In genomic region chr1:7960867-7961198, GRCh38 we compare ENCODE assay signal across 8 cellular contexts. TPM values are rescaled to one million over a fixed set of nuclear protein-coding genes. Genes with fewer than 3 reads are reported as not detected.
DNase-seq lines count a peak whose midpoint lies in the region; ATAC-seq, FAIRE-seq and TF ChIP-seq lines count a peak whose summit lies in the region.

No MANE protein-coding gene starts in this region.

- peaks cover 54% of the 10 kb centered on the region for H3K4me1 Mint-ChIP-seq in activated naive CD4-positive, alpha-beta T cell treated with anti-CD3 and anti-CD28 coated beads for 36 hours (ENCODE audit: low read depth)

- peak overlapping the region; percentile 93 for H3K9ac ChIP-seq in GM12878 (ENCODE audit: control insufficient read depth, insufficient read depth, low read length)

- H3K4me3 ChIP-seq in GM12878 = peak overlapping the region; percentile 92
- H3K4me3 ChIP-seq in lung = peak overlapping the region; percentile 69
- H3K4me3 ChIP-seq in transverse colon = peak overlapping the region; percentile 23 to 86 (median 79)

- H3K27me3 ChIP-seq in GM12878 (replicated peaks in 1 of 2; ENCODE audit: control insufficient read depth in 2 of 2, insufficient read depth in 2 of 2, low read length in 1 of 2) (no peaks in the 10 kb centered on the region), lung (ENCODE audit: control insufficient read depth, insufficient read depth) (no peaks in the 10 kb centered on the region), transverse colon (no peaks in the 10 kb centered on the region)

- CTCF ChIA-PET in activated naive CD4-positive, alpha-beta T cell treated with anti-CD3 and anti-CD28 coated beads for 36 hours (lab: Charles Lee) = no interaction called here
- CTCF ChIA-PET in GM12878 (lab: Yijun Ruan, JAX) = interaction anchor here (0.7 to 1.1 kb wide), 3 partner anchors 17 to 36 kb away, joined by 3 to 4 read pairs (median 4); partner anchors contain the start of gene TNFRSF9

- H3K4me3 Mint-ChIP-seq in activated naive CD4-positive, alpha-beta T cell treated with anti-CD3 and anti-CD28 coated beads for 36 hours = peak overlapping the region; percentile 99

- H3K36me3 Mint-ChIP-seq in activated naive CD4-positive, alpha-beta T cell treated with anti-CD3 and anti-CD28 coated beads for 36 hours (ENCODE audit: low read depth) = peaks cover 32% of the 10 kb centered on the region

- H2AFZ ChIP-seq in GM12878 (ENCODE audit: control insufficient read depth, low read depth, low read length) = peak overlapping the region; percentile 89

- BruUV-seq in GM12878 (replicated peaks; lab: Mats Ljungman, UMichigan) = TSS peak; percentile 98

- intact Hi-C loops in activated naive CD4-positive, alpha-beta T cell treated with anti-CD3 and anti-CD28 coated beads for 36 hours (cut with micrococcal nuclease) = loop anchor here (2.0 to 5.0 kb wide), 2 partner anchors 40 to 179 kb away; partner anchors contain the start of gene PER3
- intact Hi-C loops in GM12878 (cut with micrococcal nuclease; ENCODE audit: unreplicated experiment) = no loop called here
- intact Hi-C loops in transverse colon (cut with DNase I; ENCODE audit: low total_unique reads) = no loop called here

- H3K4me1 ChIP-seq in GM12878 (ENCODE audit: control insufficient read depth, insufficient read depth, low read length) = peaks cover 6% of the 10 kb centered on the region; the same call in 1 of the 2 replicates
- H3K4me1 ChIP-seq in lung (ENCODE audit: control insufficient read depth in 2 of 2, insufficient read depth in 2 of 2, low read length in 2 of 2) = peaks cover 1 to 5% of the 10 kb centered on the region in 2 donors
- peaks cover 6 to 27% (median 17%) of the 10 kb centered on the region in 4 donors for H3K4me1 ChIP-seq in transverse colon

- H3K27me3 Mint-ChIP-seq in activated naive CD4-positive, alpha-beta T cell treated with anti-CD3 and anti-CD28 coated beads for 36 hours (ENCODE audit: low read depth) = no peaks in the 10 kb centered on the region

- H3K36me3 ChIP-seq in GM12878 (ENCODE audit: control insufficient read depth in 2 of 2, insufficient read depth in 2 of 2, low read length in 1 of 2) (peaks cover 0 to 18% of the 10 kb centered on the region in 2 experiments; a peak in 3 of 4 replicates), lung (ENCODE audit: control insufficient read depth in 2 of 2, insufficient read depth in 2 of 2, low read length in 2 of 2) (peaks cover 13 to 17% of the 10 kb centered on the region in 2 donors), transverse colon (peaks cover 0 to 17% (median 7%) of the 10 kb centered on the region in 4 donors)

- no peak for TF ChIP-seq CTCF in GM12878 (IDR thresholded peaks at IDR 0.05 in 2 of 3, conservative IDR thresholded peaks at IDR 0.05 in 1 of 3; ENCODE audit: control insufficient read depth in 2 of 3, extremely low read depth in 1 of 3, insufficient read depth in 1 of 3, low read depth in 3 of 3, low read length in 3 of 3)
- no peak for TF ChIP-seq CTCF in lung (IDR thresholded peaks at IDR 0.05; ENCODE audit: control extremely low read depth, extremely low read depth)
- no peak for TF ChIP-seq CTCF in transverse colon (IDR thresholded peaks at IDR 0.05)

- TF ChIP-seq POLR2A in GM12878 (IDR thresholded peaks at IDR 0.05; ENCODE audit: low read depth, low read length) = no peak
- TF ChIP-seq POLR2A in transverse colon (IDR thresholded peaks at IDR 0.05) = no peak

- H3K27ac ChIP-seq in GM12878 (ENCODE audit: control insufficient read depth, insufficient read depth) = peak overlapping the region; percentile 91
- peak overlapping the region; percentile 84 to 95 for H3K27ac ChIP-seq in lung (ENCODE audit: low read depth in 1 of 2, low read length in 1 of 2)
- H3K27ac ChIP-seq in transverse colon = peak overlapping the region; percentile 89 to 95 (median 94)

- SMC1A ChIA-PET in GM12878 (lab: Charles Lee; ENCODE audit: uncharacterized antibody, unreplicated experiment) = interaction anchor here (2.5 kb wide), 1 partner anchor 16 kb away, joined by 5 read pairs; no protein-coding TSS in a partner anchor

- in situ Hi-C loops in GM12878 (cut with MboI) (no loop called here), transverse colon (cut with MboI; ENCODE audit: low pct_ligation_motif_present in 1 of 4, low pct_unique_long_range_greater_than_20kb in 1 of 4, low sequenced_read_pairs in 3 of 4) (no loop called here)

- RAD21 ChIA-PET in GM12878 (lab: Charles Lee; ENCODE audit: unreplicated experiment) = interaction anchor here (0.6 to 1.4 kb wide), 2 partner anchors 19 to 206 kb away, joined by 3 to 4 read pairs; no protein-coding TSS in a partner anchor

- no peak for DNase-seq in activated naive CD4-positive, alpha-beta T cell treated with anti-CD3 and anti-CD28 coated beads for 36 hours
- DNase-seq in activated naive CD4-positive, alpha-beta T cell treated with Interleukin-2 at 50 U/mL for 16 hours = no peak
- DNase-seq in GM12878 (ENCODE audit: low read depth, low spot score) (no peak), lung (ENCODE audit: low spot score) (no peak), transverse colon (no peak), NCI-H1105 treated with DMSO at 0.1 percent for 48 hours (lab: John Stamatoyannopoulos, UW) (no peak), cerebellum (ENCODE audit: low spot score) (no peak)

- H4K20me1 ChIP-seq in GM12878 (ENCODE audit: control insufficient read depth, insufficient read depth) = no peaks in the 10 kb centered on the region; the same call in 1 of the 2 replicates

- 0% methylated on average over 3 of the region's 3 CpGs for WGBS in GM12878 (ENCODE audit: insufficient coverage, insufficient replicate concordance, low lambda C conversion rate, missing lambda C conversion rate)
- 0 to 2% methylated on average over 3 of the region's 3 CpGs for WGBS in lung, 2 donors
- 0 to 7% methylated on average over 3 of the region's 3 CpGs for WGBS in transverse colon (ENCODE audit: low coverage in 1 of 2), 2 donors

- H3K9me3 ChIP-seq in GM12878 (replicated peaks; ENCODE audit: control insufficient read depth, insufficient read depth, low read length) (no peaks in the 10 kb centered on the region), lung (ENCODE audit: control insufficient read depth in 2 of 2, insufficient read depth in 1 of 2, low read length in 1 of 2) (no peaks in the 10 kb centered on the region), transverse colon (no peaks in the 10 kb centered on the region)

- no peak for TF ChIP-seq RAD21 in GM12878 (IDR thresholded peaks at IDR 0.05; ENCODE audit: insufficient read depth, low read depth, low read length)

- peaks cover 44% of the 10 kb centered on the region for H3K79me2 ChIP-seq in GM12878 (ENCODE audit: control insufficient read depth, insufficient read depth, low read length)

- TF ChIP-seq EP300 in GM12878 (IDR thresholded peaks at IDR 0.05; ENCODE audit: borderline replicate concordance in 1 of 2, control insufficient read depth in 1 of 2, low read depth in 2 of 2, low read length in 2 of 2) (no peak), transverse colon (IDR thresholded peaks at IDR 0.05; ENCODE audit: low read depth) (no peak)

- POLR2A ChIA-PET in GM12878 (lab: Charles Lee) = interaction anchor here (0.9 to 1.5 kb wide), 3 partner anchors 14 to 21 kb away, joined by 3 to 5 read pairs (median 3); no protein-coding TSS in a partner anchor

- H3K4me2 ChIP-seq in GM12878 (ENCODE audit: control insufficient read depth, insufficient read depth) = peak overlapping the region; percentile 87

- H3K9me3 Mint-ChIP-seq in activated naive CD4-positive, alpha-beta T cell treated with anti-CD3 and anti-CD28 coated beads for 36 hours = no peaks in the 10 kb centered on the region

- no peak for FAIRE-seq in GM12878 (lab: Jason Lieb, UNC)

- ATAC-seq in GM12878 = no peak
- ATAC-seq in lung (ENCODE audit: insufficient read depth, low FRiP score) = no peak
- no peak for ATAC-seq in HG03571 (IDR thresholded peaks at IDR 0.05; ENCODE audit: unreplicated experiment)

- peak overlapping the region; percentile 98 for H3K27ac Mint-ChIP-seq in activated naive CD4-positive, alpha-beta T cell treated with anti-CD3 and anti-CD28 coated beads for 36 hours

RNA-seq across cellular contexts. Expression of gene PARK7, which starts 0.7 kb away (rescaled TPM):
- 100 to 1,000 TPM; 373 to 397 TPM for total RNA-seq in activated naive CD4-positive, alpha-beta T cell treated with anti-CD3 and anti-CD28 coated beads for 36 hours
- total RNA-seq in GM12878 (2013; cell fraction: nucleolus; rRNA removed) = 40.2 and 45.4 TPM in 2 replicates
- total RNA-seq in GM12878 (2014; rRNA removed) (267 and 294 TPM in 2 replicates), GM12878 (2014; rRNA removed; fragmentation: Illumina TruSeq; extraction: Trizol) (293 and 296 TPM in 2 replicates), GM12878 (2021) (405 and 406 TPM in 2 replicates), lung (100 to 1,000 TPM; 140 to 247 TPM), transverse colon (100 to 1,000 TPM in 1 of 4 donors, 10 to 100 TPM in 3; 40.4 to 103 (median 82.8) TPM), cerebellum (80.4 TPM)
- 273 TPM for polyA plus RNA-seq in GM12878 (2011; ENCODE audit: low read depth)
- polyA plus RNA-seq in GM12878 (2011; rRNA removed) (523 and 619 TPM in 2 replicates), GM12878 (2014; fragmentation: Illumina TruSeq; extraction: Trizol) (391 and 465 TPM in 2 replicates), GM12878 (2014; fragmentation: Nextera tagmentation; extraction: Ambion mirVana) (1,000 to 10,000 TPM in 1 of 2 experiments, 100 to 1,000 TPM in 1; 948 to 1,056 TPM), GM12878 (2014; rRNA removed) (416 and 466 TPM in 2 replicates), GM12878 (2016; fragmentation: Nextera tagmentation; extraction: Ambion mirVana) (100 to 1,000 TPM; 717 to 720 TPM), lung (100 to 1,000 TPM; 287 to 392 TPM)
- 271 and 290 TPM in 2 replicates for polyA plus RNA-seq in GM12878 (2011; cell fraction: cytosol; rRNA removed)
- 199 and 211 TPM in 2 replicates for polyA plus RNA-seq in GM12878 (2011; cell fraction: nucleus; rRNA removed)
- 355 and 386 TPM in 2 replicates for polyA plus RNA-seq in GM12878 (2012)
- polyA minus RNA-seq in GM12878 (2011; rRNA and poly(A)+ RNA removed) = 130 and 135 TPM in 2 replicates
- polyA minus RNA-seq in GM12878 (2011; cell fraction: cytosol; rRNA and poly(A)+ RNA removed) = 54.5 and 67.0 TPM in 2 replicates
- 26.0 and 41.7 TPM in 2 replicates for polyA minus RNA-seq in GM12878 (2011; cell fraction: nucleus; rRNA and poly(A)+ RNA removed)

RNA-seq across cellular contexts. Expression of gene TNFRSF9, which starts 20.2 kb away (rescaled TPM):
- total RNA-seq in activated naive CD4-positive, alpha-beta T cell treated with anti-CD3 and anti-CD28 coated beads for 36 hours = 10 to 100 TPM; 10.5 to 11.6 TPM
- 22.8 and 24.3 TPM in 2 replicates for total RNA-seq in GM12878 (2013; cell fraction: nucleolus; rRNA removed)
- total RNA-seq in GM12878 (2014; rRNA removed) (4.0 and 4.4 TPM in 2 replicates), GM12878 (2014; rRNA removed; fragmentation: Illumina TruSeq; extraction: Trizol) (5.9 and 7.0 TPM in 2 replicates), GM12878 (2021) (5.6 and 7.6 TPM in 2 replicates), lung (under 1 TPM; 0.64 to 0.65 TPM), transverse colon (under 1 TPM in 1 of 4 donors, not detected in 3; 0.48 TPM), cerebellum (not detected)
- 0.33 TPM for polyA plus RNA-seq in GM12878 (2011; ENCODE audit: low read depth)
- polyA plus RNA-seq in GM12878 (2011; rRNA removed) (24.7 and 25.6 TPM in 2 replicates), GM12878 (2014; fragmentation: Illumina TruSeq; extraction: Trizol) (5.4 and 5.7 TPM in 2 replicates), GM12878 (2014; fragmentation: Nextera tagmentation; extraction: Ambion mirVana) (1 to 10 TPM; 7.5 to 9.2 TPM), GM12878 (2014; rRNA removed) (4.0 and 5.9 TPM in 2 replicates), GM12878 (2016; fragmentation: Nextera tagmentation; extraction: Ambion mirVana) (1 to 10 TPM; 2.0 to 2.2 TPM), lung (1 to 10 TPM in 1 of 2 donors, under 1 TPM in 1; 0.45 to 2.0 TPM)
- 17.5 and 21.8 TPM in 2 replicates for polyA plus RNA-seq in GM12878 (2011; cell fraction: cytosol; rRNA removed)
- polyA plus RNA-seq in GM12878 (2011; cell fraction: nucleus; rRNA removed) = 7.0 and 7.8 TPM in 2 replicates
- polyA plus RNA-seq in GM12878 (2012) = 1.1 and 1.2 TPM in 2 replicates
- polyA minus RNA-seq in GM12878 (2011; rRNA and poly(A)+ RNA removed) = 36.5 and 45.8 TPM in 2 replicates
- polyA minus RNA-seq in GM12878 (2011; cell fraction: cytosol; rRNA and poly(A)+ RNA removed) = 9.9 and 10.0 TPM in 2 replicates
- polyA minus RNA-seq in GM12878 (2011; cell fraction: nucleus; rRNA and poly(A)+ RNA removed) = 4.0 and 6.0 TPM in 2 replicates
